In genomic region chr6:107860144-107860543, GRCh38 we compare ENCODE assay signal across 12 cellular contexts. TPM values are rescaled to one million over a fixed set of nuclear protein-coding genes. Genes with fewer than 3 reads are reported as not detected.
DNase-seq lines count a peak whose midpoint lies in the region; FAIRE-seq and TF ChIP-seq lines count a peak whose summit lies in the region.
"Not testable (repeated sequence)": the region's sequence is repeated elsewhere in the genome, so short reads cannot be mapped to it uniquely, and the experiment has no call there.
"Had no signal": no experiment of that assay in that cellular context is flagged by ENCODE, and none has a peak within 500 bp of the region (broad histone marks: within the 10 kb centered on the region; RNA-seq: fewer than 3 reads in every experiment).

No MANE protein-coding gene starts in this region.

- not testable (repeated sequence) for H3K9me3 Mint-ChIP-seq in Calu3 (ENCODE audit: low read depth, unreplicated experiment); H9

- FAIRE-seq in H1 (lab: Jason Lieb, UNC): not testable (repeated sequence)

- H3K4me2 ChIP-seq in H9 (ENCODE audit: insufficient read depth, insufficient read length, low read length); trophoblast cell (ENCODE audit: low read length): not testable (repeated sequence)
- H3K4me2 ChIP-seq in H1 (ENCODE audit: insufficient read depth in 1 of 2, low read depth in 2 of 2, low read length in 2 of 2): peak overlapping the region in 1 of 2 experiments; percentile 33; a peak in 2 of 4 replicates

- not testable (repeated sequence) for H3K23me2 ChIP-seq in H9 (ENCODE audit: insufficient read length, low read depth, low read length, poor library complexity, severe bottlenecking); H1 (ENCODE audit: low read depth, low read length)

- H4K12ac ChIP-seq in trophoblast cell (ENCODE audit: low read depth, low read length): not testable (repeated sequence)

- not testable (repeated sequence) for H4K20me1 ChIP-seq in H9 (ENCODE audit: control insufficient read depth, insufficient read depth, insufficient read length); H1 (replicated peaks in 1 of 2; ENCODE audit: control insufficient read depth in 1 of 2, insufficient read depth in 2 of 2, low read length in 2 of 2)

- H2AFZ ChIP-seq in H9 (ENCODE audit: low read length); H1 (ENCODE audit: low read length); trophoblast cell (ENCODE audit: insufficient read depth, low read length, poor library complexity): not testable (repeated sequence)

- not testable (repeated sequence) for H3K27ac Mint-ChIP-seq in Calu3 (ENCODE audit: unreplicated experiment); H9

- not testable (repeated sequence) for H3K4me1 ChIP-seq in H9 (ENCODE audit: insufficient read depth, low read length); NT2/D1 (ENCODE audit: insufficient read depth, insufficient read length); iPS-15b (ENCODE audit: control insufficient read depth, insufficient read depth, low read length); trophoblast cell (ENCODE audit: control insufficient read depth in 1 of 2, insufficient read depth in 2 of 2, low read length in 2 of 2)
- H3K4me1 ChIP-seq in H1 (replicated peaks in 1 of 4; ENCODE audit: control insufficient read depth in 3 of 4, insufficient read depth in 4 of 4, low read length in 3 of 4): peaks cover 0 to 14% (median 10%) of the 10 kb centered on the region in 4 experiments

- not testable (repeated sequence) for H3K9me3 ChIP-seq in H9 (ENCODE audit: control insufficient read depth, low read depth, low read length); NT2/D1 (ENCODE audit: insufficient read depth, low read length); H1 (ENCODE audit: insufficient read depth in 2 of 2, low read depth in 1 of 2, low read length in 1 of 2); iPS-15b (ENCODE audit: control insufficient read depth, insufficient read depth, low read length); trophoblast cell (ENCODE audit: insufficient read depth, low read depth, low read length)

- not testable (repeated sequence) for H4K8ac ChIP-seq in H9 (replicated peaks; ENCODE audit: insufficient read length, low read depth, low read length); trophoblast cell (ENCODE audit: low read depth, low read length)
- peak overlapping the region; percentile 79 for H4K8ac ChIP-seq in H1 (ENCODE audit: extremely low read depth, insufficient read depth, low read length)

- DNase-seq in Calu3; NT2/D1 (ENCODE audit: low read depth, low spot score): not testable (repeated sequence)
- DNase-seq in H9 (peak; percentile 58), NCI-H1105 treated with DMSO at 0.1 percent for 48 hours (lab: John Stamatoyannopoulos, UW) (peak; percentile 3), NCI-H345 treated with DMSO at 0.1 percent for 48 hours (lab: John Stamatoyannopoulos, UW; ENCODE audit: unreplicated experiment) (peak; percentile 10), H1 (ENCODE audit: low read depth in 1 of 2, low spot score in 2 of 2) (peak in 1 of 2 experiments; percentile 63), trophoblast cell (peak in 1 of 2 donors; percentile 12)

- not testable (repeated sequence) for H2BK20ac ChIP-seq in H9 (ENCODE audit: low read depth, low read length, poor library complexity, severe bottlenecking); H1 (ENCODE audit: low read length)

- H3K36me3 ChIP-seq in NT2/D1 (ENCODE audit: insufficient read depth, insufficient read length, low read length); H1 (ENCODE audit: control insufficient read depth in 2 of 4, insufficient read depth in 4 of 4, low read length in 3 of 4); iPS-15b (ENCODE audit: control insufficient read depth, insufficient read depth, low read length); trophoblast cell (ENCODE audit: control insufficient read depth in 1 of 2, insufficient read depth in 2 of 2, low read length in 2 of 2): not testable (repeated sequence)

- peak overlapping the region; percentile 26 for H3K4me3 ChIP-seq in NT2/D1 (ENCODE audit: insufficient read length, low read depth)
- peak overlapping the region in 1 of 4 experiments; percentile 13; a peak in 1 of 8 replicates for H3K4me3 ChIP-seq in H1 (ENCODE audit: extremely low read depth in 1 of 4, insufficient read depth in 2 of 4, low read depth in 3 of 4, low read length in 4 of 4)
- H3K4me3 ChIP-seq in iPS-15b (ENCODE audit: low read depth, low read length): peak overlapping the region; percentile 13
- H3K4me3 ChIP-seq in trophoblast cell (ENCODE audit: low read depth, low read length): not testable (repeated sequence)

- not testable (repeated sequence) for H3K18ac ChIP-seq in H9 (ENCODE audit: insufficient read length, low read depth, low read length); H1 (ENCODE audit: extremely low read depth, low read length); trophoblast cell (ENCODE audit: low read length)

- H3K4me1 Mint-ChIP-seq in Calu3 (ENCODE audit: low read depth, unreplicated experiment): not testable (repeated sequence)
- peaks cover 22 to 26% of the 10 kb centered on the region in 2 experiments for H3K4me1 Mint-ChIP-seq in H9

- not testable (repeated sequence) for H3K23ac ChIP-seq in H9 (ENCODE audit: insufficient read length, low read depth, low read length); H1 (ENCODE audit: insufficient read length); trophoblast cell (ENCODE audit: low read length)

- H3K79me2 ChIP-seq in H9 (ENCODE audit: insufficient read depth, low read length); H1 (ENCODE audit: control insufficient read depth in 1 of 2, insufficient read depth in 2 of 2, low read length in 2 of 2); trophoblast cell (ENCODE audit: control insufficient read depth, insufficient read depth, low read length, poor library complexity): not testable (repeated sequence)

- not testable (repeated sequence) for H2BK5ac ChIP-seq in H9 (ENCODE audit: insufficient read length, low read length); H1 (ENCODE audit: low read depth, low read length); trophoblast cell (ENCODE audit: low read depth, low read length, poor library complexity)

- not testable (repeated sequence) for H3K4ac ChIP-seq in H9 (ENCODE audit: low read depth, low read length); H1 (replicated peaks; ENCODE audit: insufficient read length, low read depth, low read length); trophoblast cell (ENCODE audit: low read depth, low read length)

- not testable (repeated sequence) for BruUV-seq in Calu3 (replicated peaks; lab: Mats Ljungman, UMichigan)

- H4K5ac ChIP-seq in H9 (ENCODE audit: insufficient read length, low read depth, low read length); H1 (ENCODE audit: insufficient read length, low read depth, low read length): not testable (repeated sequence)

- H3K27ac ChIP-seq in H9 (ENCODE audit: insufficient read length, low read depth, low read length); H1 (ENCODE audit: low read depth, low read length); trophoblast cell (ENCODE audit: low read depth, low read length): not testable (repeated sequence)

- CTCF ChIA-PET in Calu3 (lab: Charles Lee): interaction anchor here (0.9 kb wide), 1 partner anchor 44 kb away, joined by 4 read pairs; no protein-coding TSS in a partner anchor
- CTCF ChIA-PET in H1 (lab: Charles Lee; ENCODE audit: partially characterized antibody): not testable (repeated sequence)

- not testable (repeated sequence) for TF ChIP-seq EP300 in H1 (IDR thresholded peaks at IDR 0.05; ENCODE audit: borderline replicate concordance in 1 of 2, low read depth in 2 of 2, low read length in 2 of 2)

- not testable (repeated sequence) for H3T11ph ChIP-seq in H9 (ENCODE audit: low read length)

- not testable (repeated sequence) for H3K36me3 Mint-ChIP-seq in Calu3 (ENCODE audit: insufficient read depth, unreplicated experiment); H9 (ENCODE audit: insufficient read depth in 1 of 3, low read depth in 3 of 3)

- intact Hi-C loops in Calu3 (cut with micrococcal nuclease; ENCODE audit: unreplicated experiment): not testable (repeated sequence)

- TF ChIP-seq RAD21 in H1 (IDR thresholded peaks at IDR 0.05 in 1 of 2, conservative IDR thresholded peaks at IDR 0.05 in 1 of 2; ENCODE audit: low read depth in 2 of 2, low read length in 2 of 2): not testable (repeated sequence)

- H3K27me3 ChIP-seq in H9 (ENCODE audit: insufficient read depth, low read length); NT2/D1 (ENCODE audit: insufficient read depth, insufficient read length); H1 (replicated peaks in 1 of 4; ENCODE audit: control insufficient read depth in 3 of 4, extremely low read depth in 1 of 4, insufficient read depth in 3 of 4, low read length in 3 of 4); iPS-15b (ENCODE audit: control insufficient read depth, insufficient read depth, low read length); trophoblast cell (ENCODE audit: insufficient read depth, low read length): not testable (repeated sequence)

- no CpG with 5 or more reads among the region's 18 CpGs for WGBS in H9 (ENCODE audit: extremely low coverage, insufficient read length, low lambda C conversion rate)
- WGBS in H1 (ENCODE audit: extremely low coverage in 1 of 2, insufficient coverage in 1 of 2, insufficient read length in 1 of 2, insufficient replicate concordance in 2 of 2, low coverage in 1 of 2, low lambda C conversion rate in 2 of 2, missing lambda C conversion rate in 1 of 2), 2 experiments: 65% methylated on average over 9 of the region's 18 CpGs; no CpG with 5 or more reads in 1 of the 2 experiments
- no CpG with 5 or more reads among the region's 18 CpGs for WGBS in trophoblast cell (ENCODE audit: extremely low coverage, insufficient coverage, insufficient read length)

- H3K79me1 ChIP-seq in H9 (ENCODE audit: insufficient read depth, low read depth, low read length, poor library complexity, severe bottlenecking); H1 (ENCODE audit: low read depth, low read length); trophoblast cell (ENCODE audit: low read length): not testable (repeated sequence)

- not testable (repeated sequence) for H3K14ac ChIP-seq in H9 (ENCODE audit: insufficient read depth, low read length); H1 (ENCODE audit: insufficient read length)
- H3K14ac ChIP-seq in trophoblast cell (ENCODE audit: low read length): peak overlapping the region; percentile 56

- H3K27me3 Mint-ChIP-seq in Calu3 (ENCODE audit: unreplicated experiment): peaks cover 12% of the 10 kb centered on the region
- not testable (repeated sequence) for H3K27me3 Mint-ChIP-seq in H9 (ENCODE audit: low read depth)

- not testable (repeated sequence) for TF ChIP-seq POLR2A in H1 (IDR thresholded peaks at IDR 0.05; ENCODE audit: control extremely low read depth in 1 of 2, low read depth in 2 of 2, low read length in 2 of 2)

- POLR2A ChIA-PET in H1 (lab: Charles Lee; ENCODE audit: partially characterized antibody): interaction anchor here (0.8 kb wide), 1 partner anchor 12 kb away, joined by 5 read pairs; no protein-coding TSS in a partner anchor

- H3K9ac ChIP-seq in H9 (ENCODE audit: extremely low read depth, insufficient read length, low read length); NT2/D1 (ENCODE audit: insufficient read length, low read depth); H1 (replicated peaks in 1 of 4; ENCODE audit: extremely low read depth in 1 of 4, low read depth in 3 of 4, low read length in 3 of 4); iPS-15b (ENCODE audit: low read depth, low read length); trophoblast cell (ENCODE audit: low read length): not testable (repeated sequence)

- not testable (repeated sequence) for H3K56ac ChIP-seq in H9 (ENCODE audit: insufficient read length, low read depth, low read length); H1 (replicated peaks; ENCODE audit: insufficient read length, low read depth, low read length)

- not testable (repeated sequence) for H2BK12ac ChIP-seq in H9 (ENCODE audit: insufficient read length, low read depth, low read length); H1 (ENCODE audit: low read depth, low read length); trophoblast cell (ENCODE audit: low read length)

- not testable (repeated sequence) for TF ChIP-seq CTCF in Calu3 (IDR thresholded peaks at IDR 0.05; ENCODE audit: unreplicated experiment); H9 (conservative IDR thresholded peaks at IDR 0.05); H1 (IDR thresholded peaks at IDR 0.05; ENCODE audit: control extremely low read depth in 1 of 3, insufficient read depth in 1 of 3, low read depth in 1 of 3, low read length in 3 of 3)

- H2AK5ac ChIP-seq in H9 (ENCODE audit: insufficient read length, low read length); H1 (ENCODE audit: low read depth, low read length); trophoblast cell (ENCODE audit: low read length): not testable (repeated sequence)

- H4K91ac ChIP-seq in H9 (ENCODE audit: insufficient read length, low read depth, low read length); H1 (replicated peaks; ENCODE audit: insufficient read length, low read length); trophoblast cell (ENCODE audit: low read depth, low read length): not testable (repeated sequence)

- H3K4me3 Mint-ChIP-seq in Calu3 (ENCODE audit: low read depth, unreplicated experiment) (peak overlapping the region; percentile 76), H9 (peak overlapping the region; percentile 35 to 61; a peak in 3 of 5 replicates)

- H2BK15ac ChIP-seq in H9 (ENCODE audit: low read depth, low read length); H1 (ENCODE audit: low read length): not testable (repeated sequence)

- not testable (repeated sequence) for H2BK120ac ChIP-seq in H9 (ENCODE audit: low read depth, low read length, poor library complexity, severe bottlenecking); H1 (replicated peaks; ENCODE audit: low read depth, low read length); trophoblast cell (ENCODE audit: insufficient read depth, low read length, poor library complexity)

RNA-seq across cellular contexts. Expression of gene SCML4, which starts 36.0 kb away (rescaled TPM):
- total RNA-seq in Calu3 (2022): not detected in 2 replicates
- not detected in 2 replicates for total RNA-seq in H9 (2021)
- total RNA-seq in H1 (2021; fragmentation: NEBNext Ultra II Directional; extraction: Animal tissue kit (Norgen Biotek cat#: 25700)): not detected in 2 replicates
- polyA plus RNA-seq in H1 (2011; rRNA removed): not detected in 2 replicates
- not detected for polyA plus RNA-seq in H1 (2011; cell fraction: cytosol; rRNA removed)
- not detected for polyA plus RNA-seq in H1 (2011; cell fraction: nucleus; rRNA removed)
- not detected in 4 replicates for polyA plus RNA-seq in H1 (2012, experiment 1 of 2)
- polyA plus RNA-seq in H1 (2012, experiment 2 of 2): not detected
- polyA plus RNA-seq in H1 (2013, experiment 1 of 2): not detected
- polyA plus RNA-seq in H1 (2013, experiment 2 of 2): not detected
- polyA minus RNA-seq in H1 (2011; rRNA and poly(A)+ RNA removed): not detected in 2 replicates
- polyA minus RNA-seq in H1 (2011; cell fraction: cytosol; rRNA and poly(A)+ RNA removed): not detected
- polyA minus RNA-seq in H1 (2011; cell fraction: nucleus; rRNA and poly(A)+ RNA removed): not detected
- 0.10 and 0.12 TPM in 2 replicates for polyA plus RNA-seq in trophoblast cell (2013)
- total RNA-seq: Daoy, GM23248, HFFc6, IMR-90 had no signal
- polyA plus RNA-seq: GM23248, IMR-90 had no signal
